8 cellular contexts compared by ENCODE assay signal in the genomic region with DNA sequence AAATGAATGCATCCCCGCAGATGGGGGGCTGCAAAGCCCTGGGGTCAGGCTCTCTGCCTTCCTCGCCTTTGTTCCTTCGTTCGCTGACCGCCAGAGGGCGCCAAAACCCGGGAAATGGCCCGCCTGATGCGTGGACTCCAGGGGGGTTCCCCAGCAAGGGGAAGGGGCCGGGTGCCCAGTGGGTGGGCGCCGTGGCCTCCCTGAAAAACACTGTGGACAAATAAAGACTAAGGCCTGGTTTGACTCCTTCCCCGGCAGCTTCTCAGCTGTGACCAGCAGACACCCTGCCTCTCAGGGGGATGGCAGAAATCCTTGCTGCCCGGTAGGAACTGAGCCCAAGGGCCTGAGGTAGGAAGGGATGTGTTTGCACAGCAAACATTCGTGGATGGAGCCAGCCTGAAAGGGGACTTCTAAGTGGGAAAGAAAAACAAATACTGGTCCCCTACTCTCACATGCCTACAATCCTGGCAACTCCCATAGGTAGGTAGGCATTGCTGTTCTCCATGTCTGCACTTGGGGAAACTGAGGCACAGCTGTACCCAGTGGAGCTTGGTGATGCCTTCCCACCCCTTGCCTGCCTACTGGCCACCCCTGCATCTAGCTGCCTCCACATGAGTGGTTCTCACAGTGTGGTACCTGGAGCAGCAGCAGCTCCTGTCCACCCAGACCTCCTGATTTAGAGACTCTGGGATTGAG. TPM values are rescaled to one million over a fixed set of nuclear protein-coding genes. Genes with fewer than 3 reads are reported as not detected.
DNase-seq lines count a peak whose midpoint lies in the region; ATAC-seq and TF ChIP-seq lines count a peak whose summit lies in the region.

No MANE protein-coding gene starts in this region.

- H3K27ac ChIP-seq in parathyroid adenoma: no peak overlapping the region
- H3K27ac ChIP-seq in upper lobe of right lung: peak overlapping the region; percentile 81

- DNase-seq in NCI-H146 (lab: John Stamatoyannopoulos, UW): peak; percentile 29
- DNase-seq in NCI-H146 treated with DMSO at 0.1 percent for 48 hours (lab: John Stamatoyannopoulos, UW; ENCODE audit: unreplicated experiment): no peak
- peak; percentile 29 for DNase-seq in NCI-H774 (lab: John Stamatoyannopoulos, UW)
- peak; percentile 85 for DNase-seq in activated T-cell treated with anti-CD3 and anti-CD28 coated beads, Interleukin-2, amount 50 U/mL, for 24 hours
- no peak for DNase-seq in fibroblast of mammary gland (ENCODE audit: low read depth)
- peak; percentile 87 for DNase-seq in upper lobe of right lung

- no peak overlapping the region for H3K9ac ChIP-seq in parathyroid adenoma

- peaks cover 17% of the 10 kb centered on the region for H3K27me3 Mint-ChIP-seq in activated T-cell treated with anti-CD3 and anti-CD28 coated beads, Interleukin-2, amount 50 U/mL, for 24 hours

- no peak overlapping the region for H3K27ac Mint-ChIP-seq in activated T-cell treated with anti-CD3 and anti-CD28 coated beads, Interleukin-2, amount 50 U/mL, for 24 hours

- ATAC-seq in upper lobe of right lung: peak; percentile 37
- ATAC-seq in GM18505 (IDR thresholded peaks at IDR 0.05; ENCODE audit: unreplicated experiment): no peak

- no peaks in the 10 kb centered on the region for H3K9me3 ChIP-seq in parathyroid adenoma (ENCODE audit: control insufficient read depth, low read length)
- H3K9me3 ChIP-seq in upper lobe of right lung: no peaks in the 10 kb centered on the region

- H3K4me1 ChIP-seq in parathyroid adenoma (no peaks in the 10 kb centered on the region), upper lobe of right lung (peaks cover 41% of the 10 kb centered on the region)

- H3K79me2 ChIP-seq in parathyroid adenoma: no peaks in the 10 kb centered on the region

- H3K4me2 ChIP-seq in parathyroid adenoma (ENCODE audit: low read length): no peak overlapping the region

- intact Hi-C loops in upper lobe of right lung (cut with DNase I): no loop called here

- no peak for TF ChIP-seq POLR2A in GM18505 (IDR thresholded peaks at IDR 0.05; ENCODE audit: borderline replicate concordance, extremely low read depth, insufficient read depth, insufficient read length)

- H3K36me3 ChIP-seq in parathyroid adenoma (ENCODE audit: control insufficient read depth, insufficient read depth, low read length) (no peaks in the 10 kb centered on the region), upper lobe of right lung (no peaks in the 10 kb centered on the region)

- no peak overlapping the region for H2AFZ ChIP-seq in parathyroid adenoma

- H3K36me3 Mint-ChIP-seq in activated T-cell treated with anti-CD3 and anti-CD28 coated beads, Interleukin-2, amount 50 U/mL, for 24 hours (ENCODE audit: low read depth): no peaks in the 10 kb centered on the region

- H3K9me3 Mint-ChIP-seq in activated T-cell treated with anti-CD3 and anti-CD28 coated beads, Interleukin-2, amount 50 U/mL, for 24 hours: no peaks in the 10 kb centered on the region

- no peaks in the 10 kb centered on the region for H3K27me3 ChIP-seq in parathyroid adenoma (ENCODE audit: control insufficient read depth, insufficient read depth, low read length)
- H3K27me3 ChIP-seq in upper lobe of right lung: no peaks in the 10 kb centered on the region

- TF ChIP-seq CTCF in fibroblast of mammary gland (conservative IDR thresholded peaks at IDR 0.05; ENCODE audit: control insufficient read depth, insufficient read depth, low read depth, low read length): peak; percentile 84
- TF ChIP-seq CTCF in parathyroid adenoma (IDR thresholded peaks at IDR 0.05): peak; percentile 97
- TF ChIP-seq CTCF in upper lobe of right lung (IDR thresholded peaks at IDR 0.05): peak; percentile 95

- H3K4me3 Mint-ChIP-seq in activated T-cell treated with anti-CD3 and anti-CD28 coated beads, Interleukin-2, amount 50 U/mL, for 24 hours: no peak overlapping the region

- peaks cover 6% of the 10 kb centered on the region for H3K4me1 Mint-ChIP-seq in activated T-cell treated with anti-CD3 and anti-CD28 coated beads, Interleukin-2, amount 50 U/mL, for 24 hours (ENCODE audit: low read depth)

- H3K4me3 ChIP-seq in fibroblast of mammary gland (ENCODE audit: control insufficient read depth, low read depth, low read length) (no peak overlapping the region), parathyroid adenoma (ENCODE audit: low read depth, low read length) (no peak overlapping the region), upper lobe of right lung (no peak overlapping the region)

RNA-seq across cellular contexts. Expression of a gene that starts 57.7 kb away (rescaled TPM):
- 382 TPM for total RNA-seq in upper lobe of right lung

Comparison
In these comparisons a context has a peak if more than half of its experiments do, and no peak if none do; other contexts are left out.
1. DNase-seq: peak in NCI-H146 (single experiment), NCI-H774 (single experiment), activated T-cell treated with anti-CD3 and anti-CD28 coated beads, Interleukin-2, amount 50 U/mL, for 24 hours (single experiment) and upper lobe of right lung (single experiment); none in NCI-H146 treated with DMSO at 0.1 percent for 48 hours (single experiment) and fibroblast of mammary gland (single experiment).
2. Peak in every context shown above with its lines, with median percentiles within 50 percentile points of each other: CTCF ChIP-seq.